In genomic region chr17:11144358-11145233, GRCh38 we compare ENCODE assay signal across 8 cellular contexts.
DNase-seq lines count a peak whose midpoint lies in the region; ATAC-seq, FAIRE-seq and TF ChIP-seq lines count a peak whose summit lies in the region.

No MANE protein-coding gene starts in this region.

- RAD21 ChIA-PET in GM12878 (lab: Charles Lee; ENCODE audit: unreplicated experiment): interaction anchor here (1.8 to 2.5 kb wide), 2 partner anchors 266 to 269 kb away, joined by 3 to 5 read pairs; no protein-coding TSS in a partner anchor

- no peak overlapping the region for H3K27ac ChIP-seq in GM12878 (ENCODE audit: control insufficient read depth, insufficient read depth)

- H3K79me2 ChIP-seq in GM12878 (ENCODE audit: control insufficient read depth, insufficient read depth, low read length): no peaks in the 10 kb centered on the region

- 2% methylated on average over 7 of the region's 7 CpGs for WGBS in GM12878 (ENCODE audit: insufficient coverage, insufficient replicate concordance, low lambda C conversion rate, missing lambda C conversion rate)

- H3K4me2 ChIP-seq in GM12878 (ENCODE audit: control insufficient read depth, insufficient read depth): no peak overlapping the region

- intact Hi-C loops in GM12878 (cut with micrococcal nuclease; ENCODE audit: unreplicated experiment): loop anchor here (1.0 kb wide), 1 partner anchor 268 kb away; no protein-coding TSS in a partner anchor

- TF ChIP-seq RAD21 in Ishikawa (IDR thresholded peaks at IDR 0.05; ENCODE audit: low read depth) (peak; percentile 34; the same call in 1 of the 2 replicates), GM12878 (IDR thresholded peaks at IDR 0.05; ENCODE audit: insufficient read depth, low read depth, low read length) (no peak)

- TF ChIP-seq CTCF in GM12878 (IDR thresholded peaks at IDR 0.05 in 2 of 3, conservative IDR thresholded peaks at IDR 0.05 in 1 of 3; ENCODE audit: control insufficient read depth in 2 of 3, extremely low read depth in 1 of 3, insufficient read depth in 1 of 3, low read depth in 3 of 3, low read length in 3 of 3): peak in 2 of 3 experiments; percentile 29 to 36; a peak in 2 of 6 replicates

- TF ChIP-seq EP300 in Ishikawa (IDR thresholded peaks at IDR 0.05; ENCODE audit: borderline replicate concordance) (no peak), GM12878 (IDR thresholded peaks at IDR 0.05; ENCODE audit: borderline replicate concordance in 1 of 2, control insufficient read depth in 1 of 2, low read depth in 2 of 2, low read length in 2 of 2) (no peak)

- POLR2A ChIA-PET in GM12878 (lab: Charles Lee): no interaction called here

- no peaks in the 10 kb centered on the region for H3K9me3 ChIP-seq in GM12878 (replicated peaks; ENCODE audit: control insufficient read depth, insufficient read depth, low read length)

- H2AFZ ChIP-seq in GM12878 (ENCODE audit: control insufficient read depth, low read depth, low read length): no peak overlapping the region

- ATAC-seq in GM12878 (no peak), left lobe of liver (peak; percentile 86), GM21447 (IDR thresholded peaks at IDR 0.05; ENCODE audit: unreplicated experiment) (no peak), GM21619 (IDR thresholded peaks at IDR 0.05; ENCODE audit: unreplicated experiment) (no peak), GM19467 (IDR thresholded peaks at IDR 0.05; ENCODE audit: unreplicated experiment) (no peak)

- H3K9ac ChIP-seq in GM12878 (ENCODE audit: control insufficient read depth, insufficient read depth, low read length): no peak overlapping the region

- SMC1A ChIA-PET in GM12878 (lab: Charles Lee; ENCODE audit: uncharacterized antibody, unreplicated experiment): interaction anchor here (0.9 to 1.2 kb wide), 5 partner anchors 10 to 269 kb away, joined by 3 to 7 read pairs (median 4); no protein-coding TSS in a partner anchor

- in situ Hi-C loops in GM12878 (cut with MboI): loop anchor here (5.0 to 25.0 kb wide), 4 partner anchors 52 to 507 kb away; no protein-coding TSS in a partner anchor

- BruUV-seq in GM12878 (replicated peaks; lab: Mats Ljungman, UMichigan): no TSS peak

- no peak overlapping the region for H3K4me3 ChIP-seq in GM12878

- H4K20me1 ChIP-seq in GM12878 (ENCODE audit: control insufficient read depth, insufficient read depth): no peaks in the 10 kb centered on the region

- no peaks in the 10 kb centered on the region for H3K27me3 ChIP-seq in GM12878 (replicated peaks in 1 of 2; ENCODE audit: control insufficient read depth in 2 of 2, insufficient read depth in 2 of 2, low read length in 1 of 2)

- peak; percentile 36 for DNase-seq in DMS114 treated with DMSO at 0.1 percent for 48 hours (lab: John Stamatoyannopoulos, UW; ENCODE audit: unreplicated experiment)
- DNase-seq in GM12878 (ENCODE audit: low read depth, low spot score): no peak
- no peak for DNase-seq in left lobe of liver (ENCODE audit: low spot score)
- no peak for DNase-seq in activated CD4-positive, alpha-beta T cell treated with anti-CD3 and anti-CD28 coated beads, Interleukin-2, amount 50 U/mL, for 48 hours

- H3K36me3 ChIP-seq in GM12878 (ENCODE audit: control insufficient read depth in 2 of 2, insufficient read depth in 2 of 2, low read length in 1 of 2): no peaks in the 10 kb centered on the region

- no peak for FAIRE-seq in GM12878 (lab: Jason Lieb, UNC)

- no peaks in the 10 kb centered on the region for H3K4me1 ChIP-seq in GM12878 (ENCODE audit: control insufficient read depth, insufficient read depth, low read length)

- TF ChIP-seq POLR2A in GM12878 (IDR thresholded peaks at IDR 0.05; ENCODE audit: low read depth, low read length): no peak

- CTCF ChIA-PET in GM12878 (lab: Yijun Ruan, JAX): interaction anchor here (0.6 to 5.8 kb wide), 7 partner anchors 11 to 515 kb away, joined by 3 to 56 read pairs (median 3); no protein-coding TSS in a partner anchor

TF ChIP-seq in Ishikawa, 13 proteins besides CTCF, POLR2A, EP300 and RAD21:
- TF ChIP-seq REST (IDR thresholded peaks at IDR 0.05; ENCODE audit: low read depth): no peak
- TF ChIP-seq ZBTB7A (IDR thresholded peaks at IDR 0.05; ENCODE audit: low read depth): no peak
- TF ChIP-seq YY1 (IDR thresholded peaks at IDR 0.05; ENCODE audit: low read depth): no peak
- no peak for TF ChIP-seq TEAD4 (IDR thresholded peaks at IDR 0.05)
- TF ChIP-seq EGR1 (IDR thresholded peaks at IDR 0.05): no peak
- no peak for TF ChIP-seq USF1 (IDR thresholded peaks at IDR 0.05)
- no peak for TF ChIP-seq TAF1 (IDR thresholded peaks at IDR 0.05; ENCODE audit: low read depth)
- TF ChIP-seq TCF12 (IDR thresholded peaks at IDR 0.05; ENCODE audit: low read depth): no peak

TF ChIP-seq in GM12878, 131 proteins besides CTCF, POLR2A, EP300 and RAD21:
- TF ChIP-seq SMC3 (IDR thresholded peaks at IDR 0.05; ENCODE audit: borderline replicate concordance, low read length) (peak; percentile 22; the same call in 1 of the 2 replicates), RELB (IDR thresholded peaks at IDR 0.05; ENCODE audit: low read depth) (no peak)
TF ChIP-seq in GM12878: peak in this region for 1.
